10 cellular contexts compared by ENCODE assay signal in the genomic region with DNA sequence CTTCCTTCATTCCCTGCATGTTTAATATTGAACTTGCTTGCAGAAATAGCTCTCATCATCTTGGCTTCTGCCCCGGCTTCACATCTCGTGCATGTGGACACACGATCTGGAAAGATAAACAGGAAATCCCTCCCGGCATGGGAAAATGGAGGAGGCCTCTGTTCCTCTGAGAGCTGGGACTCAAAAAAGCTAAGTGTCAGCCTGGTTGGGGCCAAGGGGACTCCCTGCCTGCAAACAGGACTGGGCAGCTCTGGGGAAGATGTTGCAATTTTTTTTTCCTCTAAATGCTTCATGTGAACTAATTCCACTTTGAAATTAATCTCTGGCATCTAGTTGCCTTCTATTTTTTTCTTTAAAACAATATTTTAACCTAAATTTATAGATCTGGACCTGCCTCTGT. TPM values are rescaled to one million over a fixed set of nuclear protein-coding genes. Genes with fewer than 3 reads are reported as not detected.
DNase-seq lines count a peak whose midpoint lies in the region; ATAC-seq and TF ChIP-seq lines count a peak whose summit lies in the region.
"Had no signal": no experiment of that assay in that cellular context is flagged by ENCODE, and none has a peak within 500 bp of the region (broad histone marks: within the 10 kb centered on the region; RNA-seq: fewer than 3 reads in every experiment).

No MANE protein-coding gene starts in this region.

- H3K9ac ChIP-seq in MM.1S (ENCODE audit: low read length): no peak overlapping the region

- TF ChIP-seq POLR2A in gastrocnemius medialis (IDR thresholded peaks at IDR 0.05): no peak

- H4K20me1 ChIP-seq in MM.1S (ENCODE audit: insufficient read depth, low read length): no peaks in the 10 kb centered on the region

- no peak overlapping the region for H2AFZ ChIP-seq in MM.1S (ENCODE audit: low read length)

- H3K36me3 ChIP-seq in gastrocnemius medialis (no peaks in the 10 kb centered on the region), MM.1S (replicated peaks; ENCODE audit: insufficient read depth, low read length) (no peaks in the 10 kb centered on the region)

- H3F3A ChIP-seq in MM.1S (ENCODE audit: insufficient read depth, low read length): no peaks in the 10 kb centered on the region

- no peak overlapping the region for H3K4me3 ChIP-seq in gastrocnemius medialis
- H3K4me3 ChIP-seq in MM.1S (ENCODE audit: low read length): no peak overlapping the region

- ATAC-seq in gastrocnemius medialis: peak; percentile 72 to 77
- no peak for ATAC-seq in activated T-cell treated with anti-CD3 and anti-CD28 coated beads, Interleukin-2, amount 50 U/mL, for 4 hours
- ATAC-seq: Panc1 had no signal

- H3K27me3 ChIP-seq in gastrocnemius medialis (no peaks in the 10 kb centered on the region), MM.1S (replicated peaks; ENCODE audit: insufficient read depth, low read length) (no peaks in the 10 kb centered on the region)

- no peak overlapping the region for H3K4me2 ChIP-seq in MM.1S (ENCODE audit: low read depth, low read length)

- in situ Hi-C loops in gastrocnemius medialis (cut with MboI; ENCODE audit: low sequenced_read_pairs in 4 of 4): no loop called here

- H3K27ac ChIP-seq in gastrocnemius medialis (peak overlapping the region in 1 of 4 donors; percentile 46), MM.1S (ENCODE audit: low read length) (no peak overlapping the region)

- DNase-seq in HCEC 1CT (peak; percentile 72), foreskin melanocyte (peak; percentile 64), gastrocnemius medialis (peak; percentile 71 to 77), MM.1S (no peak), amniotic stem cell (lab: John Stamatoyannopoulos, UW) (no peak)
- no peak for DNase-seq in stimulated activated naive CD4-positive, alpha-beta T cell (lab: John Stamatoyannopoulos, UW)
- DNase-seq in activated T-cell treated with anti-CD3 and anti-CD28 coated beads, Interleukin-2, amount 50 U/mL, for 4 hours: no peak
- DNase-seq: cortex of kidney had no signal

- H3K9me3 ChIP-seq in gastrocnemius medialis (no peaks in the 10 kb centered on the region), MM.1S (replicated peaks; ENCODE audit: insufficient read depth, low read length) (no peaks in the 10 kb centered on the region)

- H3K4me1 Mint-ChIP-seq in activated T-cell treated with anti-CD3 and anti-CD28 coated beads, Interleukin-2, amount 50 U/mL, for 4 hours (ENCODE audit: low read depth): no peaks in the 10 kb centered on the region

- peaks cover 23 to 35% of the 10 kb centered on the region in 2 donors for H3K4me1 ChIP-seq in gastrocnemius medialis
- no peaks in the 10 kb centered on the region for H3K4me1 ChIP-seq in MM.1S (ENCODE audit: low read length)

- H3K4me3 Mint-ChIP-seq in activated T-cell treated with anti-CD3 and anti-CD28 coated beads, Interleukin-2, amount 50 U/mL, for 4 hours: no peak overlapping the region

- H3K36me3 Mint-ChIP-seq in activated T-cell treated with anti-CD3 and anti-CD28 coated beads, Interleukin-2, amount 50 U/mL, for 4 hours (ENCODE audit: insufficient read depth): no peaks in the 10 kb centered on the region

- no peaks in the 10 kb centered on the region for H3K9me3 Mint-ChIP-seq in activated T-cell treated with anti-CD3 and anti-CD28 coated beads, Interleukin-2, amount 50 U/mL, for 4 hours

- TF ChIP-seq CTCF in gastrocnemius medialis (IDR thresholded peaks at IDR 0.05 in 4 of 5, conservative IDR thresholded peaks at IDR 0.05 in 1 of 5): no peak
- no peak for TF ChIP-seq CTCF in MM.1S (IDR thresholded peaks at IDR 0.05; ENCODE audit: low read length)

- intact Hi-C loops in gastrocnemius medialis (cut with DNase I; ENCODE audit: low total_unique reads): no loop called here

- no peaks in the 10 kb centered on the region for H3K9me2 ChIP-seq in MM.1S (replicated peaks; ENCODE audit: insufficient read depth, low read length)

- H3K79me2 ChIP-seq in MM.1S (ENCODE audit: low read length): no peaks in the 10 kb centered on the region

- H3K27me3 Mint-ChIP-seq in activated T-cell treated with anti-CD3 and anti-CD28 coated beads, Interleukin-2, amount 50 U/mL, for 4 hours (ENCODE audit: low read depth): peaks cover 10% of the 10 kb centered on the region

TF ChIP-seq in PFSK-1, 5 proteins besides CTCF, POLR2A, EP300 and RAD21:
- TF ChIP-seq TAF1 (IDR thresholded peaks at IDR 0.05; ENCODE audit: borderline replicate concordance, insufficient read depth, low read length) (no peak), REST (IDR thresholded peaks at IDR 0.05; ENCODE audit: insufficient read depth in 1 of 2, low read depth in 2 of 2, low read length in 2 of 2) (0 out of 4 replicates have a peak, but pooled peaks of 1 of the 2 experiments have one; percentile 21), SIN3A (IDR thresholded peaks at IDR 0.05; ENCODE audit: borderline replicate concordance, insufficient read depth, low read length) (peak; percentile 50; the same call in 1 of the 2 replicates), POLR2AphosphoS5 (IDR thresholded peaks at IDR 0.05; ENCODE audit: low read depth, low read length) (no peak), FOXP2 (optimal IDR thresholded peaks at IDR 0.05; ENCODE audit: borderline replicate concordance, extremely low read depth, extremely low read length, insufficient read depth) (peak; percentile 27)

RNA-seq across cellular contexts. Expression of gene ITPRIPL2, which starts 24.8 kb away (rescaled TPM):
- 46.8 TPM for polyA plus RNA-seq in PFSK-1 (2012; ENCODE audit: insufficient read length, low read depth)
- total RNA-seq in gastrocnemius medialis: 10 to 100 TPM; 13.3 to 18.9 (median 18.5) TPM
- 10 to 100 TPM in 1 of 3 donors, 1 to 10 TPM in 2; 6.0 to 12.3 (median 7.8) TPM for total RNA-seq in activated T-cell treated with anti-CD3 and anti-CD28 coated beads, Interleukin-2, amount 50 U/mL, for 4 hours

RNA-seq across cellular contexts. Expression of gene SYT17, which starts 29.4 kb away (rescaled TPM):
- polyA plus RNA-seq in PFSK-1 (2012; ENCODE audit: insufficient read length, low read depth): 2.3 TPM
- under 1 TPM; 0.10 to 0.87 (median 0.18) TPM for total RNA-seq in gastrocnemius medialis
- total RNA-seq in activated T-cell treated with anti-CD3 and anti-CD28 coated beads, Interleukin-2, amount 50 U/mL, for 4 hours: under 1 TPM; 0.19 to 0.30 (median 0.29) TPM

Comparison
In these comparisons a context has a peak if more than half of its experiments do, and no peak if none do; other contexts are left out.
1. DNase-seq: peak in HCEC 1CT (single experiment), foreskin melanocyte (single experiment) and gastrocnemius medialis (2 of 2); none in MM.1S (single experiment), stimulated activated naive CD4-positive, alpha-beta T cell (0 of 6), activated T-cell treated with anti-CD3 and anti-CD28 coated beads, Interleukin-2, amount 50 U/mL, for 4 hours (single experiment) and amniotic stem cell (single experiment).
2. ATAC-seq: peak in gastrocnemius medialis (2 of 2); none in activated T-cell treated with anti-CD3 and anti-CD28 coated beads, Interleukin-2, amount 50 U/mL, for 4 hours (0 of 2).